In the genomic region with DNA sequence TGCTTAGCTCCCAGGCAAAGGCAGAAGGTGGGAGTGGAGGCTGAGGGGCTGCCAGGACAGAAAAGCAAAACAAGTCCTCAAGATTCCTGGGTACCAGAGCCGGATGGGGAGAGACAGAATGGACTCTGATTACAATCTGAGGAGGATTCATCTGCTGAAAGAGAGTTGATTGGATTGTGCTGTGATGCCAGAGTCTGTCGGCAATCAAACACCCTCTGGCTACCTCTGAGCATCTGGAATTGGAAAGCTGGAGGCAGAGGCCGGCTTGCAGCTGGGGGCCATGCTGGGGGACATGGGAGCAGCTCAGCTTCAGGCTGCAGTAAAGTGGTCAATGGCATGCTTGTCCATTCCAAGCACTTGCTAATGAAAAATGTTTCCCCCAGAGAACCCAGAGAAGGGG, we compare ENCODE assay signal across 14 cellular contexts. TPM values are rescaled to one million over a fixed set of nuclear protein-coding genes. Genes with fewer than 3 reads are reported as not detected.
A peak's percentile ranks its signal among the peaks of the same experiment; 100 is the strongest.
DNase-seq lines count a peak whose midpoint lies in the region; ATAC-seq and TF ChIP-seq lines count a peak whose summit lies in the region.
"Had no signal": no experiment of that assay in that cellular context is flagged by ENCODE, and none has a peak within 500 bp of the region (broad histone marks: within the 10 kb centered on the region; RNA-seq: fewer than 3 reads in every experiment).

No MANE protein-coding gene starts in this region.

- TF ChIP-seq EP300 in SK-N-SH (IDR thresholded peaks at IDR 0.05; ENCODE audit: borderline replicate concordance in 1 of 2, low read depth in 1 of 2, low read length in 1 of 2) (peak in 1 of 2 experiments; percentile 95; a peak in 2 of 4 replicates), sigmoid colon (IDR thresholded peaks at IDR 0.05) (no peak)

- no peaks in the 10 kb centered on the region for H3K9me2 ChIP-seq in SK-N-SH

- H3K4me3 Mint-ChIP-seq in nephron progenitor cell: no peak overlapping the region
- H3K4me3 Mint-ChIP-seq: CD4-positive, CD25-positive, alpha-beta regulatory T cell had no signal

- peak overlapping the region in 1 of 2 experiments; percentile 97; a peak in 2 of 4 replicates for H3K27ac ChIP-seq in SK-N-SH (ENCODE audit: low read depth in 2 of 2, low read length in 1 of 2)
- H3K27ac ChIP-seq in sigmoid colon: no peak overlapping the region
- H3K27ac ChIP-seq: 22Rv1; BLaER1 treated with 17β-estradiol and CSF1 and Interleukin-3, amounts not matched to agents 10 nM and 100 nM had no signal

- CTCF ChIA-PET in SK-N-SH (lab: Yijun Ruan, JAX): interaction anchor here (0.6 to 2.4 kb wide), 6 partner anchors 21 to 275 kb away, joined by 3 to 20 read pairs (median 5); no protein-coding TSS in a partner anchor

- H3K4me1 ChIP-seq in SK-N-SH (ENCODE audit: control insufficient read depth in 1 of 2, insufficient read depth in 2 of 2, low read depth in 1 of 2, low read length in 1 of 2) (peaks cover 0 to 19% of the 10 kb centered on the region in 2 experiments; a peak in 2 of 4 replicates), sigmoid colon (no peaks in the 10 kb centered on the region)
- H3K4me1 ChIP-seq: BLaER1 treated with 17β-estradiol and CSF1 and Interleukin-3, amounts not matched to agents 10 nM and 100 nM had no signal

- no peaks in the 10 kb centered on the region for H3K4me1 Mint-ChIP-seq in nephron progenitor cell

- POLR2A ChIA-PET in SK-N-SH (lab: Yijun Ruan, JAX): interaction anchor here (1.0 to 2.6 kb wide), 7 partner anchors 9 to 78 kb away, joined by 3 to 18 read pairs (median 5); no protein-coding TSS in a partner anchor

- TF ChIP-seq RAD21 in SK-N-SH (IDR thresholded peaks at IDR 0.05; ENCODE audit: low read length): peak; percentile 15; the same call in 1 of the 2 replicates

- no peaks in the 10 kb centered on the region for H3K9me3 Mint-ChIP-seq in nephron progenitor cell

- H3K9me3 ChIP-seq in SK-N-SH: no peaks in the 10 kb centered on the region
- no peaks in the 10 kb centered on the region for H3K9me3 ChIP-seq in sigmoid colon
- H3K9me3 ChIP-seq: BLaER1 treated with 17β-estradiol and CSF1 and Interleukin-3, amounts not matched to agents 10 nM and 100 nM had no signal

- no peak for TF ChIP-seq POLR2A in sigmoid colon (IDR thresholded peaks at IDR 0.05)

- H3K9ac ChIP-seq in SK-N-SH: no peak overlapping the region
- H3K9ac ChIP-seq: BLaER1 treated with 17β-estradiol and CSF1 and Interleukin-3, amounts not matched to agents 10 nM and 100 nM had no signal

- TF ChIP-seq CTCF in SK-N-SH (IDR thresholded peaks at IDR 0.05): no peak
- TF ChIP-seq CTCF in nephron progenitor cell (IDR thresholded peaks at IDR 0.05): no peak
- TF ChIP-seq CTCF in sigmoid colon (IDR thresholded peaks at IDR 0.05): no peak

- H4K20me1 ChIP-seq in SK-N-SH (ENCODE audit: insufficient read depth): no peaks in the 10 kb centered on the region
- H4K20me1 ChIP-seq: BLaER1 treated with 17β-estradiol and CSF1 and Interleukin-3, amounts not matched to agents 10 nM and 100 nM had no signal

- H3F3A ChIP-seq in SK-N-SH (replicated peaks; ENCODE audit: insufficient read depth): no peaks in the 10 kb centered on the region

- H2AFZ ChIP-seq in SK-N-SH (ENCODE audit: low read depth): no peak overlapping the region

- peak overlapping the region; percentile 35 for H3K27ac Mint-ChIP-seq in nephron progenitor cell
- H3K27ac Mint-ChIP-seq: CD4-positive, CD25-positive, alpha-beta regulatory T cell had no signal

- peaks cover 0 to 2% of the 10 kb centered on the region in 2 experiments for H3K36me3 ChIP-seq in SK-N-SH (replicated peaks in 1 of 2; ENCODE audit: control insufficient read depth in 1 of 2, insufficient read depth in 2 of 2, low read length in 1 of 2)
- H3K36me3 ChIP-seq in sigmoid colon: no peaks in the 10 kb centered on the region
- H3K36me3 ChIP-seq: BLaER1 treated with 17β-estradiol and CSF1 and Interleukin-3, amounts not matched to agents 10 nM and 100 nM had no signal

- peaks cover 6% of the 10 kb centered on the region for H3K27me3 Mint-ChIP-seq in nephron progenitor cell (ENCODE audit: low read depth, poor library complexity)
- H3K27me3 Mint-ChIP-seq: CD4-positive, CD25-positive, alpha-beta regulatory T cell had no signal

- 0% methylated on average over 3 of the region's 3 CpGs for WGBS in SK-N-SH (ENCODE audit: low lambda C conversion rate)
- WGBS in sigmoid colon, 2 donors: 71 to 76% methylated on average over 3 of the region's 3 CpGs

- H3K79me2 ChIP-seq in SK-N-SH (ENCODE audit: insufficient read depth): no peaks in the 10 kb centered on the region

- no peak overlapping the region for H3K4me2 ChIP-seq in SK-N-SH
- H3K4me2 ChIP-seq: BLaER1 treated with 17β-estradiol and CSF1 and Interleukin-3, amounts not matched to agents 10 nM and 100 nM had no signal

- no peak for ATAC-seq in sciatic nerve
- ATAC-seq: GM12878, HCT116 had no signal

- H3K36me3 Mint-ChIP-seq in nephron progenitor cell (ENCODE audit: low read depth): no peaks in the 10 kb centered on the region
- H3K36me3 Mint-ChIP-seq: CD4-positive, CD25-positive, alpha-beta regulatory T cell had no signal

- DNase-seq in NCI-H2171 treated with DMSO at 0.1 percent for 48 hours (lab: John Stamatoyannopoulos, UW): peak; percentile 54
- DNase-seq in NCI-H2171 (lab: John Stamatoyannopoulos, UW): no peak
- DNase-seq in SK-N-SH: peak; percentile 55
- DNase-seq in nephron progenitor cell: no peak
- DNase-seq in sigmoid colon: no peak
- no peak for DNase-seq in sciatic nerve (ENCODE audit: low spot score)
- no peak for DNase-seq in AML-193 (lab: John Stamatoyannopoulos, UW)
- DNase-seq: CD4-positive, CD25-positive, alpha-beta regulatory T cell; DMS79; IMR-90 had no signal

- intact Hi-C loops in sigmoid colon (cut with DNase I): no loop called here
- intact Hi-C loops in sciatic nerve (cut with DNase I): no loop called here

- H3K4me3 ChIP-seq in SK-N-SH (ENCODE audit: low read depth in 2 of 2, low read length in 1 of 2): no peak overlapping the region
- no peak overlapping the region for H3K4me3 ChIP-seq in sigmoid colon
- H3K4me3 ChIP-seq: BLaER1 treated with 17β-estradiol and CSF1 and Interleukin-3, amounts not matched to agents 10 nM and 100 nM; GM12878 had no signal

- no peaks in the 10 kb centered on the region for H3K27me3 ChIP-seq in SK-N-SH (ENCODE audit: insufficient read depth)
- no peaks in the 10 kb centered on the region for H3K27me3 ChIP-seq in sigmoid colon
- H3K27me3 ChIP-seq: BLaER1 treated with 17β-estradiol and CSF1 and Interleukin-3, amounts not matched to agents 10 nM and 100 nM had no signal

TF ChIP-seq in SK-N-SH, 30 proteins besides CTCF, POLR2A, EP300 and RAD21 (continues in another document):
- TF ChIP-seq TAF1 (IDR thresholded peaks at IDR 0.05; ENCODE audit: borderline replicate concordance, low read depth, low read length) (no peak), ELF1 (IDR thresholded peaks at IDR 0.05) (no peak), NRF1 (IDR thresholded peaks at IDR 0.05; ENCODE audit: low read depth, low read length) (no peak), POLR2AphosphoS5 (IDR thresholded peaks at IDR 0.05; ENCODE audit: low read depth, low read length) (no peak), GATA2 (CRISPR knock-in tag; IDR thresholded peaks at IDR 0.05) (peak; percentile 90), ZBTB33 (IDR thresholded peaks at IDR 0.05; ENCODE audit: borderline replicate concordance, low read depth) (no peak), EZH2phosphoT487 (IDR thresholded peaks at IDR 0.05; ENCODE audit: borderline replicate concordance, low read depth) (no peak), MXI1 (IDR thresholded peaks at IDR 0.05; ENCODE audit: low read depth, low read length) (no peak), CHD2 (IDR thresholded peaks at IDR 0.05; ENCODE audit: low read length, partially characterized antibody) (peak; percentile 63)
- TF ChIP-seq, protein P1, sequence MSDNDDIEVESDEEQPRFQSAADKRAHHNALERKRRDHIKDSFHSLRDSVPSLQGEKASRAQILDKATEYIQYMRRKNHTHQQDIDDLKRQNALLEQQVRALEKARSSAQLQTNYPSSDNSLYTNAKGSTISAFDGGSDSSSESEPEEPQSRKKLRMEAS (IDR thresholded peaks at IDR 0.05; ENCODE audit: low read depth): no peak
- TF ChIP-seq, protein P2, sequence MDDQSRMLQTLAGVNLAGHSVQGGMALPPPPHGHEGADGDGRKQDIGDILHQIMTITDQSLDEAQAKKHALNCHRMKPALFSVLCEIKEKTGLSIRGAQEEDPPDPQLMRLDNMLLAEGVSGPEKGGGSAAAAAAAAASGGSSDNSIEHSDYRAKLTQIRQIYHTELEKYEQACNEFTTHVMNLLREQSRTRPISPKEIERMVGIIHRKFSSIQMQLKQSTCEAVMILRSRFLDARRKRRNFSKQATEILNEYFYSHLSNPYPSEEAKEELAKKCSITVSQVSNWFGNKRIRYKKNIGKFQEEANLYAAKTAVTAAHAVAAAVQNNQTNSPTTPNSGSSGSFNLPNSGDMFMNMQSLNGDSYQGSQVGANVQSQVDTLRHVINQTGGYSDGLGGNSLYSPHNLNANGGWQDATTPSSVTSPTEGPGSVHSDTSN (IDR thresholded peaks at IDR 0.05): no peak

RNA-seq across cellular contexts. Expression of gene ASTN2, which starts 59.3 kb away (rescaled TPM):
- polyA plus RNA-seq in SK-N-SH (2012; rRNA removed) (6.6 and 8.9 TPM in 2 replicates), sigmoid colon (1 to 10 TPM in 2 of 3 donors, under 1 TPM in 1; 0.60 to 2.2 (median 1.6) TPM)
- polyA plus RNA-seq in SK-N-SH (2012; cell fraction: cytosol; rRNA removed): 5.3 and 8.5 TPM in 2 replicates
- polyA plus RNA-seq in SK-N-SH (2012; cell fraction: nucleus; rRNA removed): 4.5 and 5.1 TPM in 2 replicates
- total RNA-seq in sigmoid colon (1 to 10 TPM; 2.1 to 7.5 (median 4.6) TPM), sciatic nerve (19.1 TPM)

Comparison
In these comparisons a context has a peak if more than half of its experiments do, and no peak if none do; other contexts are left out.
1. DNase-seq: peak in NCI-H2171 treated with DMSO at 0.1 percent for 48 hours (single experiment) and SK-N-SH (single experiment); none in NCI-H2171 (single experiment), nephron progenitor cell (single experiment), sigmoid colon (single experiment), sciatic nerve (single experiment) and AML-193 (0 of 2).